In the genomic region with DNA sequence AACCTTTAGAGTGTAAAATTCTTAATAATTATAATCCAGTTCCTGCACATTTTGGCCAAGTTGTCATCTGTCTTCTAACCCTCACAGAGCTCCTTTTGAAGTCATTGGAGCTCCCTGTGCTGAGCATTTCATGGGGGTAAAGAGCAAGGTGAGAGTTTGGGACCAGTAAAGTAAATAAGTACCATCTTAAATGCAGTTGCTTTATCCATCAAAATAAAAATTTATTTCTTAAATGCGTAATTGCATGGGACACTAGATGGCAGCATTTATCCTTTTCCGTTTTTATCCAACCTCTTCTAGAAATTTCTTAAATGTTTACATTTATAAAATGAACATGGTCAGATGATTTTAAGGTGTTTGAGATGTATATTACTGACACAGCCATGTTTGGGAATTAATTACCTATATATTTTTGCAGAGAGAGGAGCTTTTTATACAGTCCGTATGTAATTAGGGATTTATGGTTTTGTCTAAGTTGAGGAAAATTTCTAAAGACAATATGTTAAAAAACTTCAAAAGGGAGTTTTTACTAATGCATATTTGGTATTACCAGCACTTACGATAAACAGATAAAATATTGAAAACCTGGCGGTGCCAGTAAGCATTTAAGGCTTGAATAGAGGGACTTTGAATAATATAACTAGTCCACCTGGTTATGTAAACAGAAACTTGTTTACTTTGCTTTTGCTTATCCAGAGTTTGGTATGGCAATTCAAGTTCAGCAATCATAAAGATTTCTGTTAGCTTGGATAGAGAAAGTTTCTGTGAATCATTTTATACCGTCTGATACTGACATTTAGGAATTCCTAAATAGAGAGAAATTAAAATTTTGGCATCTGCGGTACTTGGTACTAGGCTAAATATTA, we compare ENCODE assay signal across 8 cellular contexts. TPM values are rescaled to one million over a fixed set of nuclear protein-coding genes. Genes with fewer than 3 reads are reported as not detected.
DNase-seq lines count a peak whose midpoint lies in the region; ATAC-seq, FAIRE-seq and TF ChIP-seq lines count a peak whose summit lies in the region.

No MANE protein-coding gene starts in this region.

- H3K9me3 Mint-ChIP-seq in glutamatergic neuron (ENCODE audit: unreplicated experiment), result no peaks in the 10 kb centered on the region

- no peak overlapping the region for H3K4me3 Mint-ChIP-seq in glutamatergic neuron (ENCODE audit: unreplicated experiment)

- H3K27me3 Mint-ChIP-seq in glutamatergic neuron (ENCODE audit: unreplicated experiment), result no peaks in the 10 kb centered on the region

- H3K9me3 ChIP-seq in SK-N-MC (ENCODE audit: low read depth, low read length), result no peaks in the 10 kb centered on the region

- ATAC-seq in HG03520 (IDR thresholded peaks at IDR 0.05; ENCODE audit: unreplicated experiment), result no peak

- peaks cover 25% of the 10 kb centered on the region for H3K36me3 ChIP-seq in SK-N-MC (ENCODE audit: insufficient read depth, low read length)

- peaks cover 8% of the 10 kb centered on the region for H3K4me1 Mint-ChIP-seq in glutamatergic neuron (ENCODE audit: low read depth, unreplicated experiment)

- H3K27ac ChIP-seq in 22Rv1, result no peak overlapping the region
- H3K27ac ChIP-seq in SK-N-MC, result peak overlapping the region; percentile 37; the same call in 1 of the 2 replicates

- peak; percentile 68 for FAIRE-seq in GM19239 (lab: Jason Lieb, UNC)

- H3K27ac Mint-ChIP-seq in glutamatergic neuron (ENCODE audit: unreplicated experiment), result no peak overlapping the region

- no peaks in the 10 kb centered on the region for H3K36me3 Mint-ChIP-seq in glutamatergic neuron (ENCODE audit: unreplicated experiment)

- TF ChIP-seq CTCF in 22Rv1 (IDR thresholded peaks at IDR 0.05), result peak; percentile 88
- TF ChIP-seq CTCF in glutamatergic neuron (IDR thresholded peaks at IDR 0.05; ENCODE audit: partially characterized antibody, unreplicated experiment), result peak; percentile 70

- H3K4me3 ChIP-seq in SK-N-MC, result no peak overlapping the region

- DNase-seq in GM19239 (ENCODE audit: insufficient read length, low spot score), result no peak
- DNase-seq in SK-N-MC (ENCODE audit: low read depth, low spot score), result peak; percentile 52
- DNase-seq in glutamatergic neuron, result no peak
- no peak for DNase-seq in epidermal melanocyte (ENCODE audit: insufficient read length, low spot score)
- DNase-seq in HPDE6-E6E7 (ENCODE audit: extremely low spot score), result no peak
- DNase-seq in LoVo (ENCODE audit: low spot score), result no peak

- no peak overlapping the region for H3K9ac ChIP-seq in SK-N-MC (ENCODE audit: insufficient read length)

RNA-seq across cellular contexts. Expression of a gene that starts 54.5 kb away (rescaled TPM):
- total RNA-seq in glutamatergic neuron (ENCODE audit: unreplicated experiment), result 87.0 TPM
